Comparison of ENCODE assay signal across 15 cellular contexts in genomic region chr22:20517422-20517821, GRCh38. TPM values are rescaled to one million over a fixed set of nuclear protein-coding genes. Genes with fewer than 3 reads are reported as not detected.
DNase-seq lines count a peak whose midpoint lies in the region; ATAC-seq, FAIRE-seq and TF ChIP-seq lines count a peak whose summit lies in the region.
"Had no signal": no experiment of that assay in that cellular context is flagged by ENCODE, and none has a peak within 500 bp of the region (broad histone marks: within the 10 kb centered on the region; RNA-seq: fewer than 3 reads in every experiment).

No MANE protein-coding gene starts in this region.

- H3K4me2 ChIP-seq in Loucy (ENCODE audit: low read depth, low read length, poor library complexity, severe bottlenecking) (peak overlapping the region; percentile 22), GM23248 (ENCODE audit: unreplicated experiment) (no peak overlapping the region)
- H3K4me2 ChIP-seq: neural progenitor cell had no signal

- no peaks in the 10 kb centered on the region for H3F3A ChIP-seq in Loucy (ENCODE audit: low read depth)
- peaks cover 50% of the 10 kb centered on the region for H3F3A ChIP-seq in GM23248 (ENCODE audit: insufficient read depth)

- H3K36me3 ChIP-seq in CD4-positive, alpha-beta memory T cell (ENCODE audit: insufficient read depth, low read length), result peaks cover 29% of the 10 kb centered on the region
- H3K36me3 ChIP-seq in Loucy (ENCODE audit: insufficient read depth, low read length) (peaks cover 37% of the 10 kb centered on the region; the same call in 1 of the 2 replicates), bronchial epithelial cell (ENCODE audit: control insufficient read depth, insufficient read depth, low read length) (peaks cover 7% of the 10 kb centered on the region), GM23248 (ENCODE audit: low read depth) (peaks cover 21% of the 10 kb centered on the region; the same call in 1 of the 2 replicates)
- H3K36me3 ChIP-seq: neural progenitor cell had no signal

- no peak for ATAC-seq in HG03565 (IDR thresholded peaks at IDR 0.05; ENCODE audit: unreplicated experiment)

- H3K9ac ChIP-seq in Loucy (ENCODE audit: low read depth, low read length, poor library complexity, severe bottlenecking) (no peak overlapping the region), GM23248 (no peak overlapping the region)
- H3K9ac ChIP-seq: neural progenitor cell had no signal

- no peak for TF ChIP-seq CTCF in Loucy (conservative IDR thresholded peaks at IDR 0.05; ENCODE audit: low read length)
- no peak for TF ChIP-seq CTCF in bronchial epithelial cell (IDR thresholded peaks at IDR 0.05; ENCODE audit: insufficient read depth, low read length, severe bottlenecking)
- no peak for TF ChIP-seq CTCF in mesothelial cell of epicardium (IDR thresholded peaks at IDR 0.05; ENCODE audit: unreplicated experiment)

- H2AFZ ChIP-seq in Loucy (ENCODE audit: low read length) (no peak overlapping the region), GM23248 (no peak overlapping the region)
- H2AFZ ChIP-seq: neural progenitor cell had no signal

- DNase-seq in CD4-positive, alpha-beta memory T cell, result no peak
- DNase-seq in bronchial epithelial cell (ENCODE audit: low read depth) (peak; percentile 86), mesothelial cell of epicardium (ENCODE audit: low spot score in 2 of 2, unreplicated experiment in 2 of 2) (no peak), GOT3 (lab: John Stamatoyannopoulos, UW) (no peak), GM23248 (no peak), cardiac septum (ENCODE audit: low spot score) (no peak)
- DNase-seq: NCI-H2081 treated with DMSO at 0.1 percent for 48 hours, NCI-H774, SHP77 treated with DMSO at 0.1 percent for 48 hours, substantia nigra had no signal

- H3K4me1 ChIP-seq in CD4-positive, alpha-beta memory T cell (ENCODE audit: insufficient read depth, low read length), result peaks cover 70% of the 10 kb centered on the region
- H3K4me1 ChIP-seq in Loucy (ENCODE audit: insufficient read depth, low read length, poor library complexity, severe bottlenecking) (peaks cover 20% of the 10 kb centered on the region), GM23248 (ENCODE audit: insufficient read depth) (peaks cover 42% of the 10 kb centered on the region)
- H3K4me1 ChIP-seq: neural progenitor cell had no signal

- in situ Hi-C loops in GM23248 (cut with MboI), result no loop called here

- peak overlapping the region; percentile 1 for H3K27ac ChIP-seq in CD4-positive, alpha-beta memory T cell (ENCODE audit: low read depth, low read length)
- no peak overlapping the region for H3K27ac ChIP-seq in GM23248
- H3K27ac ChIP-seq: C4-2B, neural progenitor cell had no signal

- peak overlapping the region; percentile 78 to 93 (median 91) for H3K27ac Mint-ChIP-seq in CD4-positive, alpha-beta memory T cell
- H3K27ac Mint-ChIP-seq in mesothelial cell of epicardium, result peak overlapping the region; percentile 89
- H3K27ac Mint-ChIP-seq: neural progenitor cell had no signal

- no peaks in the 10 kb centered on the region for H3K27me3 Mint-ChIP-seq in CD4-positive, alpha-beta memory T cell
- no peaks in the 10 kb centered on the region for H3K27me3 Mint-ChIP-seq in mesothelial cell of epicardium (ENCODE audit: low read depth)

- H4K20me1 ChIP-seq in Loucy (ENCODE audit: insufficient read depth, low read length, poor library complexity, severe bottlenecking) (peaks cover 78% of the 10 kb centered on the region), GM23248 (ENCODE audit: insufficient read depth) (peaks cover 7% of the 10 kb centered on the region; the same call in 1 of the 2 replicates)

- peak overlapping the region in 6 of 8 donors; percentile 33 to 73 (median 55) for H3K4me3 Mint-ChIP-seq in CD4-positive, alpha-beta memory T cell
- H3K4me3 Mint-ChIP-seq in mesothelial cell of epicardium, result no peak overlapping the region
- H3K4me3 Mint-ChIP-seq: neural progenitor cell had no signal

- no peaks in the 10 kb centered on the region for H3K9me3 ChIP-seq in CD4-positive, alpha-beta memory T cell (ENCODE audit: control insufficient read depth in 1 of 2, low read length in 2 of 2)
- H3K9me3 ChIP-seq in Loucy (ENCODE audit: insufficient read depth, low read depth, low read length) (no peaks in the 10 kb centered on the region), GM23248 (ENCODE audit: low read depth) (no peaks in the 10 kb centered on the region)

- no peaks in the 10 kb centered on the region for H3K27me3 ChIP-seq in CD4-positive, alpha-beta memory T cell (ENCODE audit: insufficient read depth, low read length)
- H3K27me3 ChIP-seq in Loucy (ENCODE audit: insufficient read depth, low read length, poor library complexity, severe bottlenecking), result no peaks in the 10 kb centered on the region
- no peaks in the 10 kb centered on the region for H3K27me3 ChIP-seq in bronchial epithelial cell (ENCODE audit: control insufficient read depth, insufficient read depth, low read length)
- no peaks in the 10 kb centered on the region for H3K27me3 ChIP-seq in GM23248 (replicated peaks; ENCODE audit: insufficient read depth)
- H3K27me3 ChIP-seq: neural progenitor cell had no signal

- no peak overlapping the region for H3K4me3 ChIP-seq in CD4-positive, alpha-beta memory T cell (ENCODE audit: low read length in 2 of 2)
- H3K4me3 ChIP-seq in Loucy (ENCODE audit: low read length, poor library complexity, severe bottlenecking), result no peak overlapping the region
- H3K4me3 ChIP-seq in bronchial epithelial cell (ENCODE audit: low read depth, low read length), result no peak overlapping the region
- no peak overlapping the region for H3K4me3 ChIP-seq in GM23248
- H3K4me3 ChIP-seq: neural progenitor cell, skin epidermis had no signal

- intact Hi-C loops in CD4-positive, alpha-beta memory T cell (cut with micrococcal nuclease), result no loop called here
- intact Hi-C loops in cardiac septum (cut with DNase I), result no loop called here

- 69 to 78% methylated on average over 4 of the region's 4 CpGs for WGBS in GM23248 (ENCODE audit: low coverage in 1 of 2, low lambda C conversion rate in 2 of 2, missing lambda C conversion rate in 2 of 2), 2 experiments

- no peak for FAIRE-seq in bronchial epithelial cell (lab: Jason Lieb, UNC)

- H3K9me2 ChIP-seq in Loucy (replicated peaks; ENCODE audit: low read depth, low read length) (no peaks in the 10 kb centered on the region), GM23248 (ENCODE audit: insufficient read depth) (no peaks in the 10 kb centered on the region)

- H3K9me3 Mint-ChIP-seq in CD4-positive, alpha-beta memory T cell, result no peaks in the 10 kb centered on the region
- H3K9me3 Mint-ChIP-seq in mesothelial cell of epicardium, result no peaks in the 10 kb centered on the region
- H3K9me3 Mint-ChIP-seq: neural progenitor cell had no signal

- H3K4me1 Mint-ChIP-seq in CD4-positive, alpha-beta memory T cell, result peaks cover 46 to 78% (median 61%) of the 10 kb centered on the region in 4 donors
- peaks cover 14% of the 10 kb centered on the region for H3K4me1 Mint-ChIP-seq in mesothelial cell of epicardium

- peaks cover 93% of the 10 kb centered on the region for H3K79me2 ChIP-seq in Loucy (ENCODE audit: insufficient read depth, low read length)
- H3K79me2 ChIP-seq in GM23248 (ENCODE audit: insufficient read depth), result peaks cover 100% of the 10 kb centered on the region

- peaks cover 21 to 49% of the 10 kb centered on the region in 2 donors for H3K36me3 Mint-ChIP-seq in CD4-positive, alpha-beta memory T cell
- H3K36me3 Mint-ChIP-seq in mesothelial cell of epicardium, result peaks cover 15% of the 10 kb centered on the region

- POLR2A ChIA-PET in CD4-positive, alpha-beta memory T cell (lab: Charles Lee; ENCODE audit: partially characterized antibody), result interaction anchor here (1.0 to 1.7 kb wide), 3 partner anchors 9 to 54 kb away, joined by 4 to 10 read pairs (median 5); partner anchors contain the start of gene MED15

- CTCF ChIA-PET in CD4-positive, alpha-beta memory T cell (lab: Charles Lee; ENCODE audit: partially characterized antibody), result interaction anchor here (0.9 to 2.3 kb wide), 3 partner anchors 10 to 61 kb away, joined by 3 to 8 read pairs (median 4); no protein-coding TSS in a partner anchor

RNA-seq across cellular contexts. Expression of gene MED15, which starts 10.0 kb away (rescaled TPM):
- total RNA-seq in CD4-positive, alpha-beta memory T cell, result 100 to 1,000 TPM; 225 to 237 TPM
- polyA plus RNA-seq in CD4-positive, alpha-beta memory T cell, result 10 to 100 TPM; 15.6 to 86.8 TPM
- total RNA-seq in bronchial epithelial cell (20.5 and 22.5 TPM in 2 replicates), mesothelial cell of epicardium (129 to 135 TPM (median 129 TPM) in 3 replicates), cardiac septum (43.9 TPM)
- total RNA-seq in GM23248 (2014; rRNA removed; shearing (Covaris generic)), result 40.0 and 40.2 TPM in 2 replicates
- polyA plus RNA-seq in GM23248 (2016; fragmentation: Nextera tagmentation; extraction: Ambion mirVana), result 69.4 and 69.7 TPM in 2 replicates

RNA-seq across cellular contexts. Expression of gene KLHL22, which starts 21.8 kb away (rescaled TPM):
- 10 to 100 TPM; 60.2 to 63.1 TPM for total RNA-seq in CD4-positive, alpha-beta memory T cell
- polyA plus RNA-seq in CD4-positive, alpha-beta memory T cell, result 10 to 100 TPM; 19.4 to 23.9 TPM
- total RNA-seq in bronchial epithelial cell (15.7 and 17.1 TPM in 2 replicates), mesothelial cell of epicardium (58.4 to 60.3 TPM (median 59.9 TPM) in 3 replicates), cardiac septum (16.8 TPM)
- 37.7 and 41.3 TPM in 2 replicates for total RNA-seq in GM23248 (2014; rRNA removed; shearing (Covaris generic))
- 19.0 and 20.0 TPM in 2 replicates for polyA plus RNA-seq in GM23248 (2016; fragmentation: Nextera tagmentation; extraction: Ambion mirVana)
